ENCODE assay signal across 8 cellular contexts in the genomic region with DNA sequence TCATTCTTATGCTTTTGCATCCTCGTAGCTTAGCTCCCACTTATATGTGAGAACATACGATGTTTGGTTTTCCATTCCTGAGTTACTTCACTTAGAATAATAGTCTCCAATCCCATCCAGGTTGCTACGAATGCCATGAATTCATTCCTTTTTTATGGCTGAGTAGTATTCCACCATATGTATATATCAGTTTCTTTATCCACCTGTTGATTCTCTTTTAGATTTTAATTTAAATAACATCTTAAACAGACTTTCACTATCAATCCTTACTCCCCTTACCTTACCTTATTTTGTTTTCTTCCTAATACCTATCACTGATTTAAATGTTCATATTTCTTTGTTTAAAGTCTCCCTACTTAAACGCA. TPM values are rescaled to one million over a fixed set of nuclear protein-coding genes. Genes with fewer than 3 reads are reported as not detected.
DNase-seq lines count a peak whose midpoint lies in the region; ATAC-seq, FAIRE-seq and TF ChIP-seq lines count a peak whose summit lies in the region.

No MANE protein-coding gene starts in this region.

- no peak for TF ChIP-seq RAD21 in neural cell (conservative IDR thresholded peaks at IDR 0.05)

- no peaks in the 10 kb centered on the region for H3K9me2 ChIP-seq in neural cell (ENCODE audit: insufficient read depth, low read length)

- no peak for FAIRE-seq in D721Med (lab: Jason Lieb, UNC)

- H3K9me3 ChIP-seq in BLaER1 (no peaks in the 10 kb centered on the region), MG63 (no peaks in the 10 kb centered on the region), duodenal mucosa (ENCODE audit: control insufficient read depth in 1 of 2, low read length in 2 of 2) (no peaks in the 10 kb centered on the region), neural cell (ENCODE audit: low read length) (no peaks in the 10 kb centered on the region)

- peaks cover 3% of the 10 kb centered on the region for H3F3A ChIP-seq in neural cell (ENCODE audit: insufficient read depth, low read length, poor library complexity, severe bottlenecking)

- H2AFZ ChIP-seq in neural cell (ENCODE audit: low read depth, low read length) = peak overlapping the region; percentile 56

- peaks cover 19% of the 10 kb centered on the region for H3K4me1 ChIP-seq in BLaER1
- H3K4me1 ChIP-seq in duodenal mucosa (ENCODE audit: control insufficient read depth in 1 of 2, insufficient read depth in 2 of 2, low read length in 2 of 2) = peaks cover 5 to 8% of the 10 kb centered on the region in 2 donors

- peaks cover 6% of the 10 kb centered on the region for H3K79me2 ChIP-seq in neural cell (replicated peaks; ENCODE audit: insufficient read depth, low read length)

- no peak for TF ChIP-seq CTCF in neural cell (IDR thresholded peaks at IDR 0.05; ENCODE audit: poor library complexity, severe bottlenecking)
- no peak for TF ChIP-seq CTCF in D721Med (IDR thresholded peaks at IDR 0.05; ENCODE audit: insufficient read depth, missing control alignments)

- H3K27ac ChIP-seq in BLaER1 (no peak overlapping the region), duodenal mucosa (ENCODE audit: low read depth, low read length) (no peak overlapping the region), neural cell (ENCODE audit: low read length) (no peak overlapping the region)

- no peak for ATAC-seq in HG02759 (IDR thresholded peaks at IDR 0.05; ENCODE audit: unreplicated experiment)
- no peak for ATAC-seq in GM18907 (IDR thresholded peaks at IDR 0.05; ENCODE audit: unreplicated experiment)

- DNase-seq in MG63 (no peak), NCI-H446 treated with DMSO at 0.1 percent for 48 hours (lab: John Stamatoyannopoulos, UW) (no peak), D721Med (ENCODE audit: insufficient read length, low spot score) (no peak)

- H3K4me2 ChIP-seq in BLaER1 (peak overlapping the region; percentile 85), neural cell (ENCODE audit: low read length) (no peak overlapping the region)

- no peak for TF ChIP-seq EP300 in neural cell (conservative IDR thresholded peaks at IDR 0.05; ENCODE audit: poor library complexity, severe bottlenecking)

- peaks cover 36% of the 10 kb centered on the region for H4K20me1 ChIP-seq in BLaER1
- H4K20me1 ChIP-seq in neural cell (ENCODE audit: insufficient read depth) = no peaks in the 10 kb centered on the region

- H3K4me3 ChIP-seq in BLaER1 (peak overlapping the region; percentile 92), MG63 (peak overlapping the region; percentile 56), duodenal mucosa (ENCODE audit: low read depth in 1 of 2, low read length in 2 of 2) (peak overlapping the region; percentile 81 to 87), neural cell (ENCODE audit: low read length) (peak overlapping the region; percentile 90)

- H3K36me3 ChIP-seq in BLaER1 (peaks cover 20% of the 10 kb centered on the region), MG63 (peaks cover 16% of the 10 kb centered on the region), duodenal mucosa (ENCODE audit: control insufficient read depth in 1 of 2, insufficient read depth in 2 of 2, low read length in 2 of 2) (peaks cover 0 to 3% of the 10 kb centered on the region in 2 donors), neural cell (ENCODE audit: insufficient read depth, low read length) (no peaks in the 10 kb centered on the region)

- H3K27me3 ChIP-seq in BLaER1 = no peaks in the 10 kb centered on the region
- H3K27me3 ChIP-seq in MG63 = 0 out of 2 replicates have a peak, but pooled peaks cover 2% of the 10 kb centered on the region
- no peaks in the 10 kb centered on the region for H3K27me3 ChIP-seq in duodenal mucosa (ENCODE audit: control insufficient read depth in 1 of 2, insufficient read depth in 2 of 2, low read length in 2 of 2)
- H3K27me3 ChIP-seq in neural cell (ENCODE audit: insufficient read depth, low read depth, low read length) = no peaks in the 10 kb centered on the region

- H3K9ac ChIP-seq in BLaER1 (peak overlapping the region; percentile 92; the same call in 1 of the 2 replicates), duodenal mucosa (ENCODE audit: low read depth in 1 of 2, low read length in 2 of 2) (peak overlapping the region; percentile 34 to 60), neural cell (ENCODE audit: low read length) (peak overlapping the region; percentile 67)

TF ChIP-seq in neural cell, 6 proteins besides CTCF, POLR2A, EP300 and RAD21:
- TF ChIP-seq POLR2AphosphoS5 (IDR thresholded peaks at IDR 0.05) (no peak), TAF1 (IDR thresholded peaks at IDR 0.05; ENCODE audit: low read depth) (no peak), SMC3 (conservative IDR thresholded peaks at IDR 0.05; ENCODE audit: poor library complexity) (no peak), MXI1 (conservative IDR thresholded peaks at IDR 0.05; ENCODE audit: poor library complexity, severe bottlenecking) (no peak), EZH2 (IDR thresholded peaks at IDR 0.05; ENCODE audit: borderline replicate concordance, insufficient read depth, low read length, poor library complexity, severe bottlenecking) (no peak), REST (IDR thresholded peaks at IDR 0.05; ENCODE audit: borderline replicate concordance) (no peak)

RNA-seq across cellular contexts. Expression of gene FBXW8, which starts 0.5 kb away (rescaled TPM):
- total RNA-seq in MG63 (2014; rRNA removed; shearing (Covaris generic); ENCODE audit: low replicate concordance) = 17.0 and 17.2 TPM in 2 replicates
- 4.9 and 5.6 TPM in 2 replicates for polyA plus RNA-seq in neural cell
- 13.3 and 15.3 TPM in 2 replicates for polyA minus RNA-seq in neural cell

RNA-seq across cellular contexts. Expression of gene HRK, which starts 29.0 kb away (rescaled TPM):
- total RNA-seq in MG63 (2014; rRNA removed; shearing (Covaris generic); ENCODE audit: low replicate concordance) = 0.16 TPM in 1 of 2 replicates, not detected in the other
- polyA plus RNA-seq in neural cell = 0.96 and 1.4 TPM in 2 replicates
- polyA minus RNA-seq in neural cell = 0.97 and 1.2 TPM in 2 replicates
